Comparison of ENCODE assay signal across 21 cellular contexts in the genomic region with DNA sequence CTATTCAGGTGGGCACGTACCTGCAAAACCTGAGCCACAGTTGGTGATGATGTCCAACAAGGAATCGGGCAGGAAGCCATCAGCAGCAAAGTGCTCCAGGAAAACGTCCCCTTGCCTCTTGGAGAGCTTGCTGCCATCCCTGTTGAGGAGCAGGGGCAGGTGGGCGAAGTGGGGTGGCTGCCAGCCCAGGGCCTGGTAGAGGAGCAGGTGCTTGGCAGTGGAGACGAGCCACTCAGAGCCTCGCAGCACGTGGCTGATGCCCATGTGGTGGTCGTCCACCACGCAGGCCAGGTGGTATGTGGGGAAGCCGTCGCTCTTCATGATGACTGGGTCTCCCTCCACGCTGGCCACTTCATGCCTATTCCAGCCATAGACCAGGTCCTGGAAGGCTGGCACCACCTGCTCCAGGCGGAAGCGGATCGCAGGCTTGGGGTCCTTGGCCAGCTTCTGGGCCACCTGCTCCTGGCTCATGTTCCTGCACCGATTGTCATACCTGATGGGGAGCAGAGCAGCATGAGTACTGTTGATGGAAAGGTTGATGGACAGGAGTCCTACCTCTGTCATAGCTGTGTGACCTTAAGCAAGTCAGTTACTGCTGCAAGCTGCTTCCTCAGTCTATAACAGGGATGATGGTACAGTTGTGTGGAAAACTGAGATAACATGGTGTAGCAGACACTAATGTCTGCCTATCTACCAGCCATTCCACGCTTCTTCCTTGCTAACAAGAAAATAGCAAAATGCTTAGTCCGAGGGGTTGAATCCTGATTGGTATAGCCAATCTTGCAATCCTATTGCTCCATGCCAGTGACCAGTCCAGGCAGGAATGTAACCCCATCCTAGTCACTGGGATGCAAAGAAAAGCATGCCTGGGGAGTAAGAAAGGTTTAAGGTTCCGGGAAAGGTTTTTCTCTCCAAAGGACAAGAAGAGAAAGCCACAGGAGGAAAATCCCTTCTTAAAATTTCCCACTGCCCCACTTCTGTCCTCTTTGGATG.
"Had no signal": no experiment of that assay in that cellular context is flagged by ENCODE, and none has a peak within 500 bp of the region (broad histone marks: within the 10 kb centered on the region; RNA-seq: fewer than 3 reads in every experiment).

No MANE protein-coding gene starts in this region.

- ATAC-seq: activated T-helper 17 cell treated with anti-CD3 and anti-CD28 coated beads, Interleukin-2, amount 50 U/mL, for 72 hours; gastroesophageal sphincter; naive thymus-derived CD4-positive, alpha-beta T cell had no signal

- FAIRE-seq: astrocyte, endothelial cell of umbilical vein, islet of Langerhans, small intestine had no signal

- H3K9me3 ChIP-seq: gastroesophageal sphincter, right atrium auricular region, transverse colon had no signal

- H3K4me3 Mint-ChIP-seq: activated naive CD4-positive, alpha-beta T cell treated with anti-CD3 and anti-CD28 coated beads for 36 hours; activated T-helper 17 cell treated with anti-CD3 and anti-CD28 coated beads, Interleukin-2, amount 50 U/mL, for 72 hours; naive thymus-derived CD4-positive, alpha-beta T cell had no signal

- H3K9ac ChIP-seq: parathyroid adenoma had no signal

- H3K27me3 ChIP-seq: cardiac muscle cell, gastroesophageal sphincter, right atrium auricular region, transverse colon had no signal

- H3K4me1 Mint-ChIP-seq: activated T-helper 17 cell treated with anti-CD3 and anti-CD28 coated beads, Interleukin-2, amount 50 U/mL, for 72 hours had no signal

- H3K27ac Mint-ChIP-seq: activated naive CD4-positive, alpha-beta T cell treated with anti-CD3 and anti-CD28 coated beads for 36 hours; activated T-helper 17 cell treated with anti-CD3 and anti-CD28 coated beads, Interleukin-2, amount 50 U/mL, for 72 hours; naive thymus-derived CD4-positive, alpha-beta T cell had no signal

- H3K4me3 ChIP-seq: cardiac muscle cell, coronary artery, gastroesophageal sphincter, lung, right atrium auricular region, transverse colon had no signal

- H2AFZ ChIP-seq: parathyroid adenoma had no signal

- H3K9me3 Mint-ChIP-seq: activated naive CD4-positive, alpha-beta T cell treated with anti-CD3 and anti-CD28 coated beads for 36 hours; activated T-helper 17 cell treated with anti-CD3 and anti-CD28 coated beads, Interleukin-2, amount 50 U/mL, for 72 hours; naive thymus-derived CD4-positive, alpha-beta T cell had no signal

- H3K27ac ChIP-seq: cardiac muscle cell, coronary artery, gastroesophageal sphincter, parathyroid adenoma, right atrium auricular region, transverse colon had no signal

- H3K4me1 ChIP-seq: gastroesophageal sphincter, parathyroid adenoma, right atrium auricular region, transverse colon had no signal

- DNase-seq: activated CD4-positive, alpha-beta T cell treated with anti-CD3 and anti-CD28 coated beads for 1 hour; activated CD4-positive, alpha-beta T cell treated with anti-CD3 and anti-CD28 coated beads, Interleukin-2, amount 50 U/mL, for 48 hours; activated naive CD4-positive, alpha-beta T cell treated with anti-CD3 and anti-CD28 coated beads for 36 hours; effector CD4-positive, alpha-beta T cell; naive thymus-derived CD4-positive, alpha-beta T cell; small intestine; stimulated activated CD4-positive, alpha-beta T cell treated with anti-CD3 and anti-CD28 coated beads, Interleukin-4, amount 100 ng/mL, for 24 hours; stimulated activated naive CD4-positive, alpha-beta T cell; T-helper 1 cell; T1000; transverse colon had no signal

- H3K27me3 Mint-ChIP-seq: activated T-helper 17 cell treated with anti-CD3 and anti-CD28 coated beads, Interleukin-2, amount 50 U/mL, for 72 hours; naive thymus-derived CD4-positive, alpha-beta T cell had no signal
